In the genomic region with DNA sequence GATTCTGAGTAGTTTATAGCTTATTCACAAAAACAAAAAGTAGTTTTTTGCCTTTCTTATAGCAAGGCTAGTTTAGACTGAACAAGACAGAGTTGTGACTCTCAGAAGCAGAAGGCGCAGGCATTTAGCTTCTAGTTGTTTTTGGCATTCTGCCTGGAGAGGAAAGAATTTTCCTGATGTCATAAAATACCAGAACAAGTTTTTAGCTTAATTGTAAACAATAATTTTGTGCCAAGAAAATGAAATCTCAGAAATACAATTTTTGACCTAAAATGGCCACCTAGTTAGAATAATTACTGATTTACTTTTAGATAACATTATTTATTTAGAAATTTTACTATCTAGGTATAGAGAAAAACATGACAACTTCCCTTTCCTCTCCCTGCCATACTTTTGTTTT, we compare ENCODE assay signal across 8 cellular contexts. TPM values are rescaled to one million over a fixed set of nuclear protein-coding genes. Genes with fewer than 3 reads are reported as not detected.
DNase-seq lines count a peak whose midpoint lies in the region; ATAC-seq and TF ChIP-seq lines count a peak whose summit lies in the region.

No MANE protein-coding gene starts in this region.

- 0% methylated on average over 1 of the region's 1 CpG for WGBS in right lobe of liver (ENCODE audit: insufficient coverage, low coverage, low lambda C conversion rate, missing lambda C conversion rate)

- peak; percentile 15 to 43 for TF ChIP-seq POLR2A in Peyer's patch (IDR thresholded peaks at IDR 0.05)
- peak; percentile 61 for TF ChIP-seq POLR2A in right lobe of liver (IDR thresholded peaks at IDR 0.05)

- peaks cover 0 to 15% (median 0%) of the 10 kb centered on the region in 4 donors for H3K4me1 ChIP-seq in Peyer's patch
- peaks cover 0 to 38% (median 5%) of the 10 kb centered on the region in 4 donors for H3K4me1 ChIP-seq in right lobe of liver
- H3K4me1 ChIP-seq in thoracic aorta (ENCODE audit: control insufficient read depth in 1 of 2, low read depth in 2 of 2), result peaks cover 11 to 30% of the 10 kb centered on the region in 2 donors

- intact Hi-C loops in Right ventricle myocardium inferior (cut with DNase I) (loop anchor here (1.0 kb wide), 2 partner anchors 26 to 41 kb away; partner anchors contain the start of gene FUBP1), cardiac septum (cut with DNase I) (loop anchor here (2.0 to 5.0 kb wide), 3 partner anchors 42 to 95 kb away; partner anchors contain the start of gene GIPC2), right lobe of liver (cut with DNase I) (no loop called here)

- ATAC-seq in Right ventricle myocardium inferior (peak; percentile 42), right lobe of liver (peak; percentile 28 to 49 (median 40)), thoracic aorta (ENCODE audit: insufficient number of reproducible peaks, low FRiP score, low read depth) (no peak), HG02885 (IDR thresholded peaks at IDR 0.05; ENCODE audit: poor library complexity, unreplicated experiment) (no peak)

- peak overlapping the region; percentile 64 to 88 (median 79) for H3K27ac ChIP-seq in Peyer's patch
- H3K27ac ChIP-seq in cingulate gyrus (ENCODE audit: low read depth, low read length), result peak overlapping the region; percentile 4
- peak overlapping the region; percentile 94 to 99 (median 95) for H3K27ac ChIP-seq in right lobe of liver
- H3K27ac ChIP-seq in thoracic aorta, result peak overlapping the region; percentile 89 to 91

- H3K4me3 ChIP-seq in Peyer's patch (peak overlapping the region in 3 of 4 donors; percentile 43 to 55 (median 54)), right lobe of liver (peak overlapping the region; percentile 28 to 58 (median 52)), thoracic aorta (peak overlapping the region; percentile 79)

- H3K27me3 ChIP-seq in Peyer's patch, result no peaks in the 10 kb centered on the region
- H3K27me3 ChIP-seq in right lobe of liver, result no peaks in the 10 kb centered on the region
- no peaks in the 10 kb centered on the region for H3K27me3 ChIP-seq in thoracic aorta (replicated peaks; ENCODE audit: insufficient read depth)

- H3K36me3 ChIP-seq in Peyer's patch (no peaks in the 10 kb centered on the region), right lobe of liver (no peaks in the 10 kb centered on the region), thoracic aorta (no peaks in the 10 kb centered on the region)

- TF ChIP-seq CTCF in Peyer's patch (IDR thresholded peaks at IDR 0.05), result no peak
- TF ChIP-seq CTCF in right lobe of liver (IDR thresholded peaks at IDR 0.05), result no peak
- no peak for TF ChIP-seq CTCF in thoracic aorta (IDR thresholded peaks at IDR 0.05)

- H3K9me3 ChIP-seq in Peyer's patch (no peaks in the 10 kb centered on the region), right lobe of liver (no peaks in the 10 kb centered on the region), thoracic aorta (no peaks in the 10 kb centered on the region)

- DNase-seq in Right ventricle myocardium inferior (ENCODE audit: missing footprints) (no peak), cardiac septum (ENCODE audit: low spot score) (no peak), Peyer's patch (no peak), right lobe of liver (no peak), thoracic aorta (ENCODE audit: low spot score) (no peak), nucleus accumbens (lab: John Stamatoyannopoulos, UW) (no peak)

RNA-seq across cellular contexts. Expression of gene DNAJB4, which starts 1.0 kb away (rescaled TPM):
- total RNA-seq in Right ventricle myocardium inferior (88.0 TPM), cardiac septum (140 TPM), Peyer's patch (10 to 100 TPM in 3 of 4 donors, 1 to 10 TPM in 1; 8.8 to 38.0 (median 13.4) TPM), right lobe of liver (10 to 100 TPM; 10.9 to 21.7 (median 14.4) TPM), thoracic aorta (10 to 100 TPM; 41.0 to 59.8 TPM)

RNA-seq across cellular contexts. Expression of gene FUBP1, which starts 26.9 kb away (rescaled TPM):
- total RNA-seq in Right ventricle myocardium inferior, result 48.9 TPM
- 80.0 TPM for total RNA-seq in cardiac septum
- 100 to 1,000 TPM in 3 of 4 donors, 10 to 100 TPM in 1; 76.4 to 196 (median 129) TPM for total RNA-seq in Peyer's patch
- 10 to 100 TPM; 21.7 to 38.5 (median 35.6) TPM for total RNA-seq in right lobe of liver
- 100 to 1,000 TPM in 1 of 2 donors, 10 to 100 TPM in 1; 73.8 to 118 TPM for total RNA-seq in thoracic aorta

RNA-seq across cellular contexts. Expression of gene GIPC2, which starts 40.0 kb away (rescaled TPM):
- 2.5 TPM for total RNA-seq in Right ventricle myocardium inferior
- 4.0 TPM for total RNA-seq in cardiac septum
- 100 to 1,000 TPM in 1 of 4 donors, 10 to 100 TPM in 3; 21.5 to 103 (median 52.2) TPM for total RNA-seq in Peyer's patch
- total RNA-seq in right lobe of liver, result 1 to 10 TPM; 4.7 to 9.8 (median 7.0) TPM
- total RNA-seq in thoracic aorta, result 1 to 10 TPM; 1.6 to 3.2 TPM

Comparison
In these comparisons a context has a peak if more than half of its experiments do, and no peak if none do; other contexts are left out.
1. ATAC-seq: peak in Right ventricle myocardium inferior (single experiment) and right lobe of liver (4 of 4); none in thoracic aorta (single experiment) and HG02885 (single experiment).
2. H3K27ac ChIP-seq: peak in every context shown above with its lines; median percentile 95 in right lobe of liver; 90 in thoracic aorta; 79 in Peyer's patch; 4 in cingulate gyrus.
3. intact Hi-C loops: an anchor here in Right ventricle myocardium inferior (1.0 kb wide) and cardiac septum (2.0 to 5.0 kb wide); none called in right lobe of liver.
4. Peak in every context shown above with its lines, with median percentiles within 50 percentile points of each other: H3K4me3 ChIP-seq.